In the genomic region with DNA sequence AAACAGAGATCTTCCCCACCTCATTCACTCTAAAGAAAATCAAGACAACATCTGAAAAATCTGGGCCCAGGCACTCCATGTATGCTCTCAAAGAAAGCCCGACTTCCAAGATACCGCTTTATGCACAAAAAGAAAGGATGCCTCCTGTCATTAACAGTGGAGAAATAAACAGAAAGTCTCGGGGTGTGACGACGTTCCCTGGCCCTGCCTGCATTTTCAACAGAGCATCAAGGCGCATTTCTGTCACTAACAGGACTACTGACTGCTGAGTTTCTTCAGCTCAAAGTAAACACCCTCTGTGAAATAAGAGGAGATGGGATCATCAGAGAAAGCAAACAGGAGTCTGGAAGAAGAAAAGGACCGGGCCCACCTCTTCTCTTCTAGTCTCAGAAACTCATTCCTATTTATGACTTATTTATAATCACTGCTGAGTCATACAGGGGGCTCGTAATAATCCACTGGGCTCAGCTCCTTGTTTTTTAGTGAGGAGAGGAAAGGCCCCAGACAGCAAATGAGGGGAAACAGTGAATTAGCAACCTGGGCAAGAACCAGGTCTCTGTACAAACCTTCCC, we compare ENCODE assay signal across 15 cellular contexts.
A peak's percentile ranks its signal among the peaks of the same experiment; 100 is the strongest.
DNase-seq lines count a peak whose midpoint lies in the region; ATAC-seq and TF ChIP-seq lines count a peak whose summit lies in the region.
"Had no signal": no experiment of that assay in that cellular context is flagged by ENCODE, and none has a peak within 500 bp of the region (broad histone marks: within the 10 kb centered on the region; RNA-seq: fewer than 3 reads in every experiment).

No MANE protein-coding gene starts in this region.

- peaks cover 14 to 31% (median 23%) of the 10 kb centered on the region in 7 donors for H3K4me1 Mint-ChIP-seq in naive thymus-derived CD4-positive, alpha-beta T cell

- no peak for TF ChIP-seq CTCF in heart left ventricle (IDR thresholded peaks at IDR 0.05)
- no peak for TF ChIP-seq CTCF in upper lobe of right lung (IDR thresholded peaks at IDR 0.05)

- DNase-seq in heart left ventricle (no peak), Right ventricle myocardium superior (no peak), astrocyte of the hippocampus (ENCODE audit: low read depth, low spot score) (peak; percentile 59), hepatic stellate cell (ENCODE audit: low spot score) (peak; percentile 51), upper lobe of right lung (peak; percentile 3), NCI-H187 treated with DMSO at 0.1 percent for 48 hours (lab: John Stamatoyannopoulos, UW) (no peak), NCI-H345 (lab: John Stamatoyannopoulos, UW) (no peak)
- no peak for DNase-seq in naive thymus-derived CD4-positive, alpha-beta T cell
- DNase-seq: ACHN; activated CD4-positive, alpha-beta T cell treated with anti-CD3 and anti-CD28 coated beads for 48 hours; activated naive CD4-positive, alpha-beta T cell treated with Interleukin-2 at 50 U/mL for 16 hours; effector CD8-positive, alpha-beta T cell; MM.1S; NCI-H446 treated with DMSO at 0.1 percent for 48 hours; SJCRH30 had no signal

- peaks cover 0 to 1% (median 0%) of the 10 kb centered on the region in 11 donors for H3K9me3 Mint-ChIP-seq in naive thymus-derived CD4-positive, alpha-beta T cell

- H3K9me3 ChIP-seq in heart left ventricle (no peaks in the 10 kb centered on the region), upper lobe of right lung (no peaks in the 10 kb centered on the region)
- H3K9me3 ChIP-seq in naive thymus-derived CD4-positive, alpha-beta T cell (ENCODE audit: control insufficient read depth in 2 of 3, low read length in 3 of 3): no peaks in the 10 kb centered on the region
- H3K9me3 ChIP-seq: SJCRH30 had no signal

- H3K36me3 ChIP-seq in heart left ventricle (peaks cover 0 to 46% (median 14%) of the 10 kb centered on the region in 9 donors), upper lobe of right lung (peaks cover 31% of the 10 kb centered on the region)
- peaks cover 0 to 69% (median 19%) of the 10 kb centered on the region in 3 experiments for H3K36me3 ChIP-seq in naive thymus-derived CD4-positive, alpha-beta T cell (ENCODE audit: control insufficient read depth in 2 of 3, insufficient read depth in 3 of 3, low read length in 3 of 3)

- H3K27me3 Mint-ChIP-seq in naive thymus-derived CD4-positive, alpha-beta T cell: no peaks in the 10 kb centered on the region

- H3K27me3 ChIP-seq in heart left ventricle: no peaks in the 10 kb centered on the region
- no peaks in the 10 kb centered on the region for H3K27me3 ChIP-seq in upper lobe of right lung
- no peaks in the 10 kb centered on the region for H3K27me3 ChIP-seq in naive thymus-derived CD4-positive, alpha-beta T cell (ENCODE audit: control insufficient read depth in 2 of 2, insufficient read depth in 2 of 2, low read length in 2 of 2)
- H3K27me3 ChIP-seq: SJCRH30 had no signal

- intact Hi-C loops in heart left ventricle (cut with DNase I): loop anchor here in 1 of 10 donors (5.0 kb wide), 1 partner anchor 44 kb away; no protein-coding TSS in a partner anchor
- intact Hi-C loops in Right ventricle myocardium superior (cut with DNase I): no loop called here
- intact Hi-C loops in upper lobe of right lung (cut with DNase I): no loop called here
- intact Hi-C loops in naive thymus-derived CD4-positive, alpha-beta T cell (cut with micrococcal nuclease): no loop called here

- CTCF ChIA-PET in naive thymus-derived CD4-positive, alpha-beta T cell (lab: Charles Lee): interaction anchor here (1.1 kb wide), 1 partner anchor 127 kb away, joined by 3 read pairs; no protein-coding TSS in a partner anchor

- POLR2A ChIA-PET in naive thymus-derived CD4-positive, alpha-beta T cell (lab: Charles Lee): no interaction called here

- H3K4me3 ChIP-seq in heart left ventricle (no peak overlapping the region), upper lobe of right lung (no peak overlapping the region)
- no peak overlapping the region for H3K4me3 ChIP-seq in naive thymus-derived CD4-positive, alpha-beta T cell (ENCODE audit: low read length)
- H3K4me3 ChIP-seq: SJCRH30 had no signal

- no peak overlapping the region for H3K4me3 Mint-ChIP-seq in naive thymus-derived CD4-positive, alpha-beta T cell

- WGBS in heart left ventricle, 4 donors: 72 to 82% (median 77%) methylated on average over 8 of the region's 8 CpGs

- H3K27ac ChIP-seq in heart left ventricle (peak overlapping the region in 9 of 12 donors; percentile 39 to 87 (median 59)), upper lobe of right lung (no peak overlapping the region)
- H3K27ac ChIP-seq in naive thymus-derived CD4-positive, alpha-beta T cell (ENCODE audit: low read depth, low read length): no peak overlapping the region
- H3K27ac ChIP-seq: SJCRH30 had no signal

- H3K27ac Mint-ChIP-seq in naive thymus-derived CD4-positive, alpha-beta T cell: peak overlapping the region in 3 of 9 donors; percentile 4 to 43 (median 4)

- H3K4me1 ChIP-seq in heart left ventricle: peaks cover 0 to 67% (median 42%) of the 10 kb centered on the region in 12 donors
- peaks cover 40% of the 10 kb centered on the region for H3K4me1 ChIP-seq in upper lobe of right lung
- H3K4me1 ChIP-seq in naive thymus-derived CD4-positive, alpha-beta T cell (ENCODE audit: control insufficient read depth in 2 of 2, insufficient read depth in 2 of 2, low read length in 2 of 2): no peaks in the 10 kb centered on the region
- H3K4me1 ChIP-seq: SJCRH30 had no signal

- peaks cover 9 to 49% (median 24%) of the 10 kb centered on the region in 5 donors for H3K36me3 Mint-ChIP-seq in naive thymus-derived CD4-positive, alpha-beta T cell

- TF ChIP-seq POLR2A in heart left ventricle (IDR thresholded peaks at IDR 0.05): no peak

- no peak for ATAC-seq in heart left ventricle
- no peak for ATAC-seq in Right ventricle myocardium superior (ENCODE audit: poor library complexity)
- ATAC-seq in upper lobe of right lung: no peak
- no peak for ATAC-seq in naive thymus-derived CD4-positive, alpha-beta T cell

Comparison
In these comparisons a context has a peak if more than half of its experiments do, and no peak if none do; other contexts are left out.
1. DNase-seq: peak in astrocyte of the hippocampus (single experiment), hepatic stellate cell (single experiment) and upper lobe of right lung (single experiment); none in heart left ventricle (0 of 5), Right ventricle myocardium superior (single experiment), naive thymus-derived CD4-positive, alpha-beta T cell (0 of 9), NCI-H187 treated with DMSO at 0.1 percent for 48 hours (single experiment) and NCI-H345 (single experiment).
2. H3K27ac ChIP-seq: peak in heart left ventricle (9 of 12); none in upper lobe of right lung (single experiment) and naive thymus-derived CD4-positive, alpha-beta T cell (single experiment).